19 cellular contexts compared by ENCODE assay signal in the genomic region with DNA sequence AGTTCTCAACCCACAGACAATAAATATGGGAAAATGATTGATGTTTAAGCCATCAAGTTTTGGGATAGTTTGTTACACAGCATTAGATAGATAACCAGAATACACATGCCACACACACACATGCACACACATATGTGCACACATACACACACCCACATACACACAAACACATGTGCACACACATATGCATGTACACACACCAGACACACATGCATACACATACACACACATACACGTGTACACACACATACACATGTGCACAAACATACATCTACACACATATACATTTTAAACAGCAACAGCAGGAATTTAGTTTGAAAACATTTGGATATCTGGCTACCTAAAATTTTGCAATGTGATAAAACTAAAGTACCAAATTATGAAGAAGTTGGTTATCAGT. TPM values are rescaled to one million over a fixed set of nuclear protein-coding genes. Genes with fewer than 3 reads are reported as not detected.
DNase-seq lines count a peak whose midpoint lies in the region; ATAC-seq, FAIRE-seq and TF ChIP-seq lines count a peak whose summit lies in the region.
"Had no signal": no experiment of that assay in that cellular context is flagged by ENCODE, and none has a peak within 500 bp of the region (broad histone marks: within the 10 kb centered on the region; RNA-seq: fewer than 3 reads in every experiment).

No MANE protein-coding gene starts in this region.

- no peak overlapping the region for H2AFZ ChIP-seq in astrocyte (ENCODE audit: low read depth, low read length)
- H2AFZ ChIP-seq: GM23248 had no signal

- H3K4me1 Mint-ChIP-seq in stimulated activated naive CD8-positive, alpha-beta T cell treated with anti-CD3 and anti-CD28 coated beads, Interleukin-15, Interleukin-2, amounts not matched to agents 100 ng/mL and 50 ng/mL, for 24 hours (ENCODE audit: low read depth) = no peaks in the 10 kb centered on the region
- H3K4me1 Mint-ChIP-seq in stimulated activated naive CD8-positive, alpha-beta T cell treated with anti-CD3 and anti-CD28 coated beads, Interleukin-15, amount 100 ng/mL, for 72 hours = no peaks in the 10 kb centered on the region
- no peaks in the 10 kb centered on the region for H3K4me1 Mint-ChIP-seq in astrocyte (ENCODE audit: low read depth, unreplicated experiment)
- no peaks in the 10 kb centered on the region for H3K4me1 Mint-ChIP-seq in stimulated activated effector memory CD8-positive, alpha-beta T cell treated with anti-CD3 and anti-CD28 coated beads, Interleukin-12 subunit alpha, Interleukin-12 subunit beta, amount 100 ng/mL, for 72 hours
- H3K4me1 Mint-ChIP-seq: CD4-positive, alpha-beta memory T cell had no signal

- no peak for DNase-seq in stimulated activated naive CD8-positive, alpha-beta T cell treated with anti-CD3 and anti-CD28 coated beads, Interleukin-15, amount 100 ng/mL, for 72 hours
- DNase-seq in astrocyte (ENCODE audit: low read depth) = no peak
- no peak for DNase-seq in stimulated activated effector memory CD8-positive, alpha-beta T cell treated with anti-CD3 and anti-CD28 coated beads, Interleukin-12 subunit alpha, Interleukin-12 subunit beta, amount 100 ng/mL, for 72 hours (ENCODE audit: low spot score in 2 of 2)
- DNase-seq in activated CD8-positive, alpha-beta memory T cell treated with anti-CD3 and anti-CD28 coated beads, Interleukin-2, amount 50 U/mL, for 48 hours = no peak
- no peak for DNase-seq in activated effector memory CD4-positive, alpha-beta T cell treated with Interleukin-2 at 50 U/mL for 16 hours
- DNase-seq: C1 segment of cervical spinal cord; Calu3; CD4-positive, alpha-beta memory T cell; COR-L47; DMS53; DMS79 treated with DMSO at 0.1 percent for 48 hours; GF-D8; H7; HCEC 1CT had no signal

- H3K27ac Mint-ChIP-seq in stimulated activated naive CD8-positive, alpha-beta T cell treated with anti-CD3 and anti-CD28 coated beads, Interleukin-15, Interleukin-2, amounts not matched to agents 100 ng/mL and 50 ng/mL, for 24 hours = peak overlapping the region; percentile 14
- no peak overlapping the region for H3K27ac Mint-ChIP-seq in stimulated activated naive CD8-positive, alpha-beta T cell treated with anti-CD3 and anti-CD28 coated beads, Interleukin-15, amount 100 ng/mL, for 72 hours
- H3K27ac Mint-ChIP-seq in astrocyte (ENCODE audit: unreplicated experiment) = no peak overlapping the region
- no peak overlapping the region for H3K27ac Mint-ChIP-seq in stimulated activated effector memory CD8-positive, alpha-beta T cell treated with anti-CD3 and anti-CD28 coated beads, Interleukin-12 subunit alpha, Interleukin-12 subunit beta, amount 100 ng/mL, for 72 hours
- H3K27ac Mint-ChIP-seq: CD4-positive, alpha-beta memory T cell had no signal

- no peaks in the 10 kb centered on the region for H3K4me1 ChIP-seq in astrocyte (ENCODE audit: insufficient read depth, low read length)

- H3K4me2 ChIP-seq in astrocyte (ENCODE audit: low read length) = no peak overlapping the region

- no peaks in the 10 kb centered on the region for H3K9me3 ChIP-seq in astrocyte (ENCODE audit: insufficient read depth, low read depth, low read length)

- H3K36me3 ChIP-seq in astrocyte (ENCODE audit: insufficient read depth, low read length) = no peaks in the 10 kb centered on the region

- no peaks in the 10 kb centered on the region for H3K36me3 Mint-ChIP-seq in stimulated activated naive CD8-positive, alpha-beta T cell treated with anti-CD3 and anti-CD28 coated beads, Interleukin-15, Interleukin-2, amounts not matched to agents 100 ng/mL and 50 ng/mL, for 24 hours (ENCODE audit: low read depth)
- no peaks in the 10 kb centered on the region for H3K36me3 Mint-ChIP-seq in astrocyte (ENCODE audit: low read depth, unreplicated experiment)
- no peaks in the 10 kb centered on the region for H3K36me3 Mint-ChIP-seq in stimulated activated effector memory CD8-positive, alpha-beta T cell treated with anti-CD3 and anti-CD28 coated beads, Interleukin-12 subunit alpha, Interleukin-12 subunit beta, amount 100 ng/mL, for 72 hours
- H3K36me3 Mint-ChIP-seq: CD4-positive, alpha-beta memory T cell had no signal

- no peaks in the 10 kb centered on the region for H3K9me3 Mint-ChIP-seq in stimulated activated naive CD8-positive, alpha-beta T cell treated with anti-CD3 and anti-CD28 coated beads, Interleukin-15, Interleukin-2, amounts not matched to agents 100 ng/mL and 50 ng/mL, for 24 hours
- no peaks in the 10 kb centered on the region for H3K9me3 Mint-ChIP-seq in stimulated activated naive CD8-positive, alpha-beta T cell treated with anti-CD3 and anti-CD28 coated beads, Interleukin-15, amount 100 ng/mL, for 72 hours
- peaks cover 2% of the 10 kb centered on the region for H3K9me3 Mint-ChIP-seq in astrocyte (ENCODE audit: unreplicated experiment)
- H3K9me3 Mint-ChIP-seq in stimulated activated effector memory CD8-positive, alpha-beta T cell treated with anti-CD3 and anti-CD28 coated beads, Interleukin-12 subunit alpha, Interleukin-12 subunit beta, amount 100 ng/mL, for 72 hours = no peaks in the 10 kb centered on the region
- H3K9me3 Mint-ChIP-seq: CD4-positive, alpha-beta memory T cell had no signal

- H3K27me3 ChIP-seq in astrocyte (ENCODE audit: insufficient read depth, low read length) = no peaks in the 10 kb centered on the region

- peak; percentile 13 for FAIRE-seq in astrocyte (lab: Jason Lieb, UNC)
- FAIRE-seq: GM12892, H1 had no signal

- H3K79me2 ChIP-seq in astrocyte (ENCODE audit: insufficient read depth, low read length) = no peaks in the 10 kb centered on the region

- no peak for ATAC-seq in stimulated activated naive CD8-positive, alpha-beta T cell treated with anti-CD3 and anti-CD28 coated beads, Interleukin-15, amount 100 ng/mL, for 72 hours
- peak; percentile 27 for ATAC-seq in stimulated activated effector memory CD8-positive, alpha-beta T cell treated with anti-CD3 and anti-CD28 coated beads, Interleukin-12 subunit alpha, Interleukin-12 subunit beta, amount 100 ng/mL, for 72 hours
- ATAC-seq in HG03521 (IDR thresholded peaks at IDR 0.05; ENCODE audit: unreplicated experiment) = no peak

- no peak overlapping the region for H3K27ac ChIP-seq in astrocyte (ENCODE audit: low read depth, low read length)
- H3K27ac ChIP-seq: GM23248 had no signal

- H3K9ac ChIP-seq in astrocyte (ENCODE audit: low read length) = no peak overlapping the region
- H3K9ac ChIP-seq: GM23248 had no signal

- H3K4me3 ChIP-seq in astrocyte (ENCODE audit: insufficient read depth, low read depth, low read length) = no peak overlapping the region
- H3K4me3 ChIP-seq: GM23248 had no signal

- TF ChIP-seq CTCF in astrocyte (IDR thresholded peaks at IDR 0.05; ENCODE audit: insufficient read depth, low read depth, low read length) = no peak

- no peaks in the 10 kb centered on the region for H3K27me3 Mint-ChIP-seq in stimulated activated naive CD8-positive, alpha-beta T cell treated with anti-CD3 and anti-CD28 coated beads, Interleukin-15, Interleukin-2, amounts not matched to agents 100 ng/mL and 50 ng/mL, for 24 hours
- no peaks in the 10 kb centered on the region for H3K27me3 Mint-ChIP-seq in stimulated activated naive CD8-positive, alpha-beta T cell treated with anti-CD3 and anti-CD28 coated beads, Interleukin-15, amount 100 ng/mL, for 72 hours
- peaks cover 3% of the 10 kb centered on the region for H3K27me3 Mint-ChIP-seq in astrocyte (ENCODE audit: low read depth, unreplicated experiment)

- no peak overlapping the region for H3K4me3 Mint-ChIP-seq in stimulated activated naive CD8-positive, alpha-beta T cell treated with anti-CD3 and anti-CD28 coated beads, Interleukin-15, Interleukin-2, amounts not matched to agents 100 ng/mL and 50 ng/mL, for 24 hours
- no peak overlapping the region for H3K4me3 Mint-ChIP-seq in stimulated activated naive CD8-positive, alpha-beta T cell treated with anti-CD3 and anti-CD28 coated beads, Interleukin-15, amount 100 ng/mL, for 72 hours
- H3K4me3 Mint-ChIP-seq in astrocyte (ENCODE audit: unreplicated experiment) = no peak overlapping the region
- no peak overlapping the region for H3K4me3 Mint-ChIP-seq in stimulated activated effector memory CD8-positive, alpha-beta T cell treated with anti-CD3 and anti-CD28 coated beads, Interleukin-12 subunit alpha, Interleukin-12 subunit beta, amount 100 ng/mL, for 72 hours
- H3K4me3 Mint-ChIP-seq: CD4-positive, alpha-beta memory T cell had no signal

- H4K20me1 ChIP-seq in astrocyte (ENCODE audit: insufficient read depth, low read length) = no peaks in the 10 kb centered on the region

RNA-seq across cellular contexts. Expression of a gene that starts 42.7 kb away (rescaled TPM):
- 0.50 and 0.95 TPM in 2 replicates for total RNA-seq in astrocyte
- total RNA-seq: CD4-positive, alpha-beta memory T cell had no signal
